ENCODE assay signal across 1 cellular context in genomic region chrX:71869483-71870005, GRCh38. TPM values are rescaled to one million over a fixed set of nuclear protein-coding genes. Genes with fewer than 3 reads are reported as not detected.
"Had no signal": no experiment of that assay in that cellular context is flagged by ENCODE, and none has a peak within 500 bp of the region (broad histone marks: within the 10 kb centered on the region; RNA-seq: fewer than 3 reads in every experiment).

No MANE protein-coding gene starts in this region.

RNA-seq across cellular contexts. Expression of gene NHSL2, which starts 41.1 kb away (rescaled TPM):
- total RNA-seq: SK-MEL-5 had no signal
